16 cellular contexts compared by ENCODE assay signal in the genomic region with DNA sequence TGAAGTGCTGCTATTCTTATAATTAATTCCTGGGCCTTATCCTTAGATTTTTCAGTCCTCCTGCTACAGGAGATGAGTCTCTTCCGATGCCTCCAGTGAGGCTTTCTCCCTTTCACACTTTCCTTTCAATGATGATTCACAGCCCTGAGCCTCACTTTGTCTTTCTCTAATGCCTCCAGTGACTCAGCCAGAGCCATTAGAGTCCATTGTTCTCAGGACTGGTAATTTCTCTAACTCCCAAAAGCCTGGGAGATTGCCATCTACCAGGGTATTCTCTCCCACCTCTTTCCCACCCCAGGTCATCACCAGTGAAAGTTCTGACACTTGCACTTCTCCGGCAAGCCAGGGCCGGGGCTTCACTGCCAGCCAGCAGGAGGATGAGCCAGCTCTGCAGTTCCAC. TPM values are rescaled to one million over a fixed set of nuclear protein-coding genes. Genes with fewer than 3 reads are reported as not detected.
DNase-seq lines count a peak whose midpoint lies in the region; ATAC-seq and TF ChIP-seq lines count a peak whose summit lies in the region.
"Had no signal": no experiment of that assay in that cellular context is flagged by ENCODE, and none has a peak within 500 bp of the region (broad histone marks: within the 10 kb centered on the region; RNA-seq: fewer than 3 reads in every experiment).

No MANE protein-coding gene starts in this region.

- no peak for ATAC-seq in HG03442 (IDR thresholded peaks at IDR 0.05; ENCODE audit: unreplicated experiment)

- H3K27me3 ChIP-seq in MG63: peaks cover 19% of the 10 kb centered on the region
- H3K27me3 ChIP-seq: cardiac muscle cell had no signal

- H3K4me3 ChIP-seq in MG63: no peak overlapping the region
- H3K4me3 ChIP-seq in cardiac fibroblast (replicated peaks in 1 of 2; ENCODE audit: low read depth in 2 of 2, low read length in 2 of 2): no peak overlapping the region
- H3K4me3 ChIP-seq: cardiac muscle cell had no signal

- peaks cover 7% of the 10 kb centered on the region for H3K27me3 Mint-ChIP-seq in type B pancreatic cell

- no peaks in the 10 kb centered on the region for H3K36me3 ChIP-seq in MG63
- H3K36me3 ChIP-seq: cardiac muscle cell had no signal

- H3K36me3 Mint-ChIP-seq in type B pancreatic cell: no peaks in the 10 kb centered on the region

- H3K9me3 Mint-ChIP-seq in type B pancreatic cell: peaks cover 5% of the 10 kb centered on the region
- H3K9me3 Mint-ChIP-seq: activated T-helper 2 cell treated with anti-CD3 and anti-CD28 coated beads, Interferon-gamma antibody, Interleukin-2, Interleukin-4, amounts not matched to agents 10 μg/mL and 5 μg/mL and 100 μg/mL, durations not matched to agents 14 hours and 24 hours and 36 hours had no signal

- H3K4me3 Mint-ChIP-seq in type B pancreatic cell: no peak overlapping the region

- H3K9me3 ChIP-seq in MG63: no peaks in the 10 kb centered on the region

- H3K27ac Mint-ChIP-seq in type B pancreatic cell: no peak overlapping the region
- H3K27ac Mint-ChIP-seq: activated T-helper 2 cell treated with anti-CD3 and anti-CD28 coated beads, Interferon-gamma antibody, Interleukin-2, Interleukin-4, amounts not matched to agents 10 μg/mL and 5 μg/mL and 100 μg/mL, durations not matched to agents 14 hours and 24 hours and 36 hours had no signal

- peak; percentile 24 for DNase-seq in EH (ENCODE audit: low read depth)
- DNase-seq in MG63: peak; percentile 48
- peak; percentile 18 to 76 for DNase-seq in cardiac fibroblast (ENCODE audit: low read depth in 2 of 2)
- DNase-seq in iris pigment epithelial cell (ENCODE audit: low read depth): peak; percentile 47
- DNase-seq in activated effector memory CD4-positive, alpha-beta T cell treated with anti-CD3 and anti-CD28 coated beads, Interleukin-2, amount 50 U/mL, for 16 hours: no peak
- DNase-seq in type B pancreatic cell (ENCODE audit: extremely low spot score, unreplicated experiment): no peak
- no peak for DNase-seq in central memory CD4-positive, alpha-beta T cell
- DNase-seq: activated CD4-positive, alpha-beta T cell treated with anti-CD3 and anti-CD28 coated beads, Interleukin-2, amount 50 U/mL, for 4 hours; DMS79; NCI-H1092; NCI-H446 treated with DMSO at 0.1 percent for 48 hours; RPMI8226; stimulated activated naive CD4-positive, alpha-beta T cell had no signal

- TF ChIP-seq CTCF in cardiac fibroblast (IDR thresholded peaks at IDR 0.05; ENCODE audit: low read depth, low read length): no peak
- no peak for TF ChIP-seq CTCF in type B pancreatic cell (conservative IDR thresholded peaks at IDR 0.05)

- peaks cover 8% of the 10 kb centered on the region for H3K4me1 Mint-ChIP-seq in type B pancreatic cell (ENCODE audit: unreplicated experiment)

RNA-seq across cellular contexts. Expression of gene ARGLU1, which starts 49.6 kb away (rescaled TPM):
- total RNA-seq in MG63 (2014; rRNA removed; shearing (Covaris generic); ENCODE audit: low replicate concordance): 63.4 and 89.4 TPM in 2 replicates
- total RNA-seq in type B pancreatic cell (ENCODE audit: low replicate concordance): 89.0 and 128 TPM in 2 replicates

Comparison
In these comparisons a context has a peak if more than half of its experiments do, and no peak if none do; other contexts are left out.
1. DNase-seq: peak in EH (single experiment), MG63 (single experiment), cardiac fibroblast (2 of 2) and iris pigment epithelial cell (single experiment); none in activated effector memory CD4-positive, alpha-beta T cell treated with anti-CD3 and anti-CD28 coated beads, Interleukin-2, amount 50 U/mL, for 16 hours (single experiment), type B pancreatic cell (single experiment) and central memory CD4-positive, alpha-beta T cell (single experiment).